Comparison of ENCODE assay signal across 1 cellular context in genomic region chr5:178626484-178627258, GRCh38.
TF ChIP-seq lines count a peak whose summit lies in the region.

Gene CLK4 (minus strand): TSS chr5:178627050. CDS start chr5:178623416, 3,634 bp downstream.

TF ChIP-seq in HepG2, 621 proteins besides CTCF, POLR2A, EP300 and RAD21 (continued from another document and continues in another):
- TF ChIP-seq RERE (CRISPR knock-in tag; IDR thresholded peaks at IDR 0.05; ENCODE audit: low read depth) (no peak), HMGA1 (CRISPR knock-in tag; conservative IDR thresholded peaks at IDR 0.05) (no peak), SALL2 (CRISPR knock-in tag; IDR thresholded peaks at IDR 0.05) (peak; percentile 60; the same call in 1 of the 2 replicates), ZNF607 (CRISPR knock-in tag; IDR thresholded peaks at IDR 0.05; ENCODE audit: borderline replicate concordance) (peak; percentile 45; the same call in 1 of the 2 replicates), RXRB (CRISPR knock-in tag; IDR thresholded peaks at IDR 0.05; ENCODE audit: borderline replicate concordance) (peak; percentile 49; the same call in 1 of the 2 replicates), EHMT2 (IDR thresholded peaks at IDR 0.05; ENCODE audit: borderline replicate concordance, low read depth, low read length) (no peak), ZNF318 (CRISPR knock-in tag; IDR thresholded peaks at IDR 0.05) (no peak), ZIK1 (CRISPR knock-in tag; IDR thresholded peaks at IDR 0.05; ENCODE audit: borderline replicate concordance, low read depth) (no peak), NFKBIZ (CRISPR knock-in tag; IDR thresholded peaks at IDR 0.05) (no peak), TRIM22 (IDR thresholded peaks at IDR 0.05) (no peak), SMYD3 (CRISPR knock-in tag; IDR thresholded peaks at IDR 0.05) (0 out of 2 replicates have a peak, but pooled peaks have one; percentile 44), ZNF770 (CRISPR knock-in tag; IDR thresholded peaks at IDR 0.05) (no peak; the same call in 1 of the 2 replicates), ATF3 (CRISPR knock-in tag; IDR thresholded peaks at IDR 0.05) (no peak), XBP1 (CRISPR knock-in tag; IDR thresholded peaks at IDR 0.05) (peak; percentile 54; the same call in 1 of the 2 replicates), ZFP82 (CRISPR knock-in tag; IDR thresholded peaks at IDR 0.05; ENCODE audit: borderline replicate concordance) (0 out of 2 replicates have a peak, but pooled peaks have one; percentile 75), DDIT3 (CRISPR knock-in tag; IDR thresholded peaks at IDR 0.05) (no peak), ZNF512B (CRISPR knock-in tag; IDR thresholded peaks at IDR 0.05; ENCODE audit: borderline replicate concordance) (no peak), POLR2AphosphoS2 (IDR thresholded peaks at IDR 0.05; ENCODE audit: low read depth, low read length) (no peak), MAF1 (CRISPR knock-in tag; IDR thresholded peaks at IDR 0.05; ENCODE audit: borderline replicate concordance) (no peak), FOXM1 (CRISPR knock-in tag; IDR thresholded peaks at IDR 0.05) (no peak), MAZ (IDR thresholded peaks at IDR 0.05; ENCODE audit: borderline replicate concordance, low read depth, low read length) (peak; percentile 77), MAZ (CRISPR knock-in tag; IDR thresholded peaks at IDR 0.05; ENCODE audit: low read depth) (0 out of 2 replicates have a peak, but pooled peaks have one; percentile 41), TGIF2 (CRISPR knock-in tag; IDR thresholded peaks at IDR 0.05) (no peak; the same call in 1 of the 2 replicates), ZSCAN25 (CRISPR knock-in tag; IDR thresholded peaks at IDR 0.05) (peak; percentile 22; the same call in 1 of the 2 replicates), ZNF704 (CRISPR knock-in tag; IDR thresholded peaks at IDR 0.05; ENCODE audit: borderline replicate concordance) (0 out of 2 replicates have a peak, but pooled peaks have one; percentile 69), ZKSCAN5 (CRISPR knock-in tag; IDR thresholded peaks at IDR 0.05) (no peak), ZMAT5 (CRISPR knock-in tag; IDR thresholded peaks at IDR 0.05; ENCODE audit: borderline replicate concordance, low read depth) (no peak), KAT7 (CRISPR knock-in tag; IDR thresholded peaks at IDR 0.05; ENCODE audit: borderline replicate concordance) (peak; percentile 78; the same call in 1 of the 2 replicates), ASH2L (IDR thresholded peaks at IDR 0.05; ENCODE audit: insufficient read length, low read depth, low read length) (peak; percentile 85), PPARG (CRISPR knock-in tag; conservative IDR thresholded peaks at IDR 0.05) (no peak), WIZ (CRISPR knock-in tag; IDR thresholded peaks at IDR 0.05) (no peak), ZNF674 (CRISPR knock-in tag; IDR thresholded peaks at IDR 0.05; ENCODE audit: low read depth) (no peak)
